Comparison of ENCODE assay signal across 24 cellular contexts in the genomic region with DNA sequence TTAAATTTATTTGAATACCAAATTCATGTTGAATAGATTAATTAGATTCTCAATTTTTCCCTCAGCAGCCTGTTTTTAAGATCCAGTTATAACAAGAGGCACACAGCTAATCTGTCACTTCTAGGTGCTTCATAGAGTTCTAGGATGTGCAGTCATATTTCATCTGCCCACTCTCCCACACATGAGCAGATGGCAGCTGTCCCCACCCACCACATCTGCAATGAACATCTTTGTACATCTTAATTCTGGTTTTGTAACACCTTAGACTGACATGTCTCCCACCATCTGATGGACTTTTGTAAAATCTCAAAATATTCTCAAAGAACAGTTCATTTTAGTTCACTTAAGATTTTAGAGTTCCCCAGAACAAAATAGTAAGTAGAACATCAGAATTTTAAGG.
DNase-seq lines count a peak whose midpoint lies in the region; ATAC-seq and TF ChIP-seq lines count a peak whose summit lies in the region.
"Had no signal": no experiment of that assay in that cellular context is flagged by ENCODE, and none has a peak within 500 bp of the region (broad histone marks: within the 10 kb centered on the region; RNA-seq: fewer than 3 reads in every experiment).

No MANE protein-coding gene starts in this region.

- H3K4me3 Mint-ChIP-seq in glutamatergic neuron (ENCODE audit: unreplicated experiment): no peak overlapping the region
- H3K4me3 Mint-ChIP-seq: CD14-positive monocyte; CD4-positive, alpha-beta memory T cell; CD4-positive, CD25-positive, alpha-beta regulatory T cell had no signal

- no peak for TF ChIP-seq CTCF in glutamatergic neuron (IDR thresholded peaks at IDR 0.05; ENCODE audit: partially characterized antibody, unreplicated experiment)

- intact Hi-C loops in left cardiac atrium (cut with DNase I): no loop called here

- DNase-seq in NCI-H2171 treated with DMSO at 0.1 percent for 48 hours (lab: John Stamatoyannopoulos, UW): peak; percentile 64
- DNase-seq in NCI-H2171 (lab: John Stamatoyannopoulos, UW): no peak
- DNase-seq in NCI-H524 (lab: John Stamatoyannopoulos, UW): peak; percentile 18 to 74
- no peak for DNase-seq in glutamatergic neuron
- peak; percentile 29 for DNase-seq in putamen (ENCODE audit: low spot score)
- no peak for DNase-seq in ecto neural progenitor cell (ENCODE audit: low spot score)
- DNase-seq in left cardiac atrium: no peak
- no peak for DNase-seq in retina
- DNase-seq: 8988T; ACHN; BE2C; C1 segment of cervical spinal cord; CD4-positive, alpha-beta memory T cell; CD4-positive, CD25-positive, alpha-beta regulatory T cell; CD8-positive, alpha-beta memory T cell; COR-L47; DMS153; DMS53; DMS79; DND-41; EL; GDM1 had no signal

- peak overlapping the region; percentile 35 for H3K27ac Mint-ChIP-seq in glutamatergic neuron (ENCODE audit: unreplicated experiment)
- H3K27ac Mint-ChIP-seq: CD14-positive monocyte; CD4-positive, alpha-beta memory T cell; CD4-positive, CD25-positive, alpha-beta regulatory T cell had no signal

- H3K36me3 Mint-ChIP-seq in glutamatergic neuron (ENCODE audit: unreplicated experiment): no peaks in the 10 kb centered on the region
- H3K36me3 Mint-ChIP-seq: CD14-positive monocyte; CD4-positive, alpha-beta memory T cell; CD4-positive, CD25-positive, alpha-beta regulatory T cell; CD8-positive, alpha-beta memory T cell had no signal

- peaks cover 6% of the 10 kb centered on the region for H3K27me3 Mint-ChIP-seq in glutamatergic neuron (ENCODE audit: unreplicated experiment)
- H3K27me3 Mint-ChIP-seq: CD4-positive, alpha-beta memory T cell; CD4-positive, CD25-positive, alpha-beta regulatory T cell; CD8-positive, alpha-beta memory T cell had no signal

- no peak for ATAC-seq in left cardiac atrium
- ATAC-seq: GM12878 had no signal

- H3K4me1 Mint-ChIP-seq in glutamatergic neuron (ENCODE audit: low read depth, unreplicated experiment): peaks cover 21% of the 10 kb centered on the region
- H3K4me1 Mint-ChIP-seq: CD14-positive monocyte; CD4-positive, alpha-beta memory T cell; CD4-positive, CD25-positive, alpha-beta regulatory T cell; CD8-positive, alpha-beta memory T cell had no signal

- peaks cover 3% of the 10 kb centered on the region for H3K9me3 Mint-ChIP-seq in glutamatergic neuron (ENCODE audit: unreplicated experiment)

Comparison
In these comparisons a context has a peak if more than half of its experiments do, and no peak if none do; other contexts are left out.
1. DNase-seq: peak in NCI-H2171 treated with DMSO at 0.1 percent for 48 hours (single experiment), NCI-H524 (2 of 2) and putamen (single experiment); none in NCI-H2171 (single experiment), glutamatergic neuron (single experiment), ecto neural progenitor cell (single experiment), left cardiac atrium (single experiment) and retina (single experiment).